ENCODE assay signal across 20 cellular contexts in genomic region chr16:75572859-75573542, GRCh38. TPM values are rescaled to one million over a fixed set of nuclear protein-coding genes. Genes with fewer than 3 reads are reported as not detected.
A peak's percentile ranks its signal among the peaks of the same experiment; 100 is the strongest.
DNase-seq lines count a peak whose midpoint lies in the region; ATAC-seq and TF ChIP-seq lines count a peak whose summit lies in the region.
"Had no signal": no experiment of that assay in that cellular context is flagged by ENCODE, and none has a peak within 500 bp of the region (broad histone marks: within the 10 kb centered on the region; RNA-seq: fewer than 3 reads in every experiment).

No MANE protein-coding gene starts in this region.

- no peak overlapping the region for H3K27ac ChIP-seq in CD8-positive, alpha-beta T cell (ENCODE audit: low read depth, low read length)

- POLR2A ChIA-PET in CD8-positive, alpha-beta T cell (lab: Charles Lee): interaction anchor here (0.7 kb wide), 1 partner anchor 48 kb away, joined by 3 read pairs; no protein-coding TSS in a partner anchor

- peaks cover 31% of the 10 kb centered on the region for H3K79me2 ChIP-seq in Loucy (ENCODE audit: insufficient read depth, low read length)

- no peaks in the 10 kb centered on the region for H3K9me2 ChIP-seq in Loucy (replicated peaks; ENCODE audit: low read depth, low read length)

- H3K27ac Mint-ChIP-seq in CD8-positive, alpha-beta T cell: peak overlapping the region; percentile 8

- H3K36me3 ChIP-seq in CD8-positive, alpha-beta T cell (ENCODE audit: insufficient read depth, low read length): peaks cover 50% of the 10 kb centered on the region
- H3K36me3 ChIP-seq in Loucy (ENCODE audit: insufficient read depth, low read length): peaks cover 60% of the 10 kb centered on the region; the same call in 1 of the 2 replicates

- no peak overlapping the region for H3K4me3 ChIP-seq in CD8-positive, alpha-beta T cell (ENCODE audit: low read depth, low read length)
- H3K4me3 ChIP-seq in Loucy (ENCODE audit: low read length, poor library complexity, severe bottlenecking): no peak overlapping the region

- H3K4me1 ChIP-seq in CD8-positive, alpha-beta T cell (ENCODE audit: insufficient read depth, low read length): no peaks in the 10 kb centered on the region
- peaks cover 25% of the 10 kb centered on the region for H3K4me1 ChIP-seq in Loucy (ENCODE audit: insufficient read depth, low read length, poor library complexity, severe bottlenecking)

- no peak for TF ChIP-seq CTCF in CD8-positive, alpha-beta T cell (IDR thresholded peaks at IDR 0.05)
- TF ChIP-seq CTCF in Loucy (conservative IDR thresholded peaks at IDR 0.05; ENCODE audit: low read length): no peak

- peaks cover 88% of the 10 kb centered on the region for H3K36me3 Mint-ChIP-seq in CD8-positive, alpha-beta T cell

- H3K9ac ChIP-seq in Loucy (ENCODE audit: low read depth, low read length, poor library complexity, severe bottlenecking): no peak overlapping the region

- no peaks in the 10 kb centered on the region for H3K27me3 Mint-ChIP-seq in CD8-positive, alpha-beta T cell (ENCODE audit: low read depth)
- H3K27me3 Mint-ChIP-seq: activated T-helper 17 cell treated with anti-CD3 and anti-CD28 coated beads, Interleukin-2, amount 50 U/mL, for 72 hours; naive thymus-derived CD4-positive, alpha-beta T cell had no signal

- H2AFZ ChIP-seq in Loucy (ENCODE audit: low read length): no peak overlapping the region

- H4K20me1 ChIP-seq in Loucy (ENCODE audit: insufficient read depth, low read length, poor library complexity, severe bottlenecking): peaks cover 13% of the 10 kb centered on the region

- no peak overlapping the region for H3K4me3 Mint-ChIP-seq in CD8-positive, alpha-beta T cell
- H3K4me3 Mint-ChIP-seq: activated T-helper 17 cell treated with anti-CD3 and anti-CD28 coated beads, Interleukin-2, amount 50 U/mL, for 72 hours; naive thymus-derived CD4-positive, alpha-beta T cell had no signal

- no peak for ATAC-seq in CD8-positive, alpha-beta T cell
- no peak for ATAC-seq in left colon
- ATAC-seq: activated T-helper 17 cell treated with anti-CD3 and anti-CD28 coated beads, Interleukin-2, amount 50 U/mL, for 72 hours; left cardiac atrium; naive thymus-derived CD4-positive, alpha-beta T cell had no signal

- no peaks in the 10 kb centered on the region for H3K9me3 ChIP-seq in CD8-positive, alpha-beta T cell (ENCODE audit: low read length)
- H3K9me3 ChIP-seq in Loucy (ENCODE audit: insufficient read depth, low read depth, low read length): no peaks in the 10 kb centered on the region

- H3K4me2 ChIP-seq in Loucy (ENCODE audit: low read depth, low read length, poor library complexity, severe bottlenecking): peak overlapping the region; percentile 17

- H3F3A ChIP-seq in Loucy (ENCODE audit: low read depth): no peaks in the 10 kb centered on the region

- no peaks in the 10 kb centered on the region for H3K9me3 Mint-ChIP-seq in CD8-positive, alpha-beta T cell
- H3K9me3 Mint-ChIP-seq: activated T-helper 17 cell treated with anti-CD3 and anti-CD28 coated beads, Interleukin-2, amount 50 U/mL, for 72 hours had no signal

- H3K4me1 Mint-ChIP-seq in CD8-positive, alpha-beta T cell (ENCODE audit: low read depth): peaks cover 53% of the 10 kb centered on the region

- no peaks in the 10 kb centered on the region for H3K27me3 ChIP-seq in CD8-positive, alpha-beta T cell (ENCODE audit: insufficient read depth, low read length)
- no peaks in the 10 kb centered on the region for H3K27me3 ChIP-seq in Loucy (ENCODE audit: insufficient read depth, low read length, poor library complexity, severe bottlenecking)

- intact Hi-C loops in CD8-positive, alpha-beta T cell (cut with DNase I, micrococcal nuclease): no loop called here
- intact Hi-C loops in left colon (cut with DNase I, micrococcal nuclease): no loop called here

- no peak for DNase-seq in CD8-positive, alpha-beta T cell
- peak; percentile 24 for DNase-seq in iris pigment epithelial cell (ENCODE audit: low read depth)
- no peak for DNase-seq in left colon
- DNase-seq in NCI-H526 (lab: John Stamatoyannopoulos, UW): no peak
- no peak for DNase-seq in NCI-H82 treated with DMSO at 0.1 percent for 48 hours (lab: John Stamatoyannopoulos, UW; ENCODE audit: unreplicated experiment)
- DNase-seq: activated CD4-positive, alpha-beta T cell treated with anti-CD3 and anti-CD28 coated beads for 4 hours; cortex of kidney; GDM1; glutamatergic neuron; left cardiac atrium; naive thymus-derived CD4-positive, alpha-beta T cell; NCI-H1105 treated with DMSO at 0.1 percent for 48 hours; NCI-H2081; NCI-H446; stimulated activated CD4-positive, alpha-beta T cell treated with anti-CD3 and anti-CD28 coated beads, Interleukin-2, amount 100 ng/mL, for 48 hours; stimulated activated naive CD4-positive, alpha-beta T cell treated with Interleukin-2 at 50 U/mL for 16 hours had no signal

- CTCF ChIA-PET in CD8-positive, alpha-beta T cell (lab: Charles Lee): interaction anchor here (1.0 to 1.2 kb wide), 2 partner anchors 50 to 55 kb away, joined by 3 read pairs; partner anchors contain the start of gene ADAT1

RNA-seq across cellular contexts. Expression of gene GABARAPL2, which starts 6.8 kb away (rescaled TPM):
- 10 to 100 TPM; 37.4 to 39.4 TPM for total RNA-seq in CD8-positive, alpha-beta T cell
- 100 to 1,000 TPM in 1 of 2 donors, 10 to 100 TPM in 1; 91.1 to 110 TPM for total RNA-seq in left colon

RNA-seq across cellular contexts. Expression of gene TMEM231, which starts 16.9 kb away (rescaled TPM):
- 1 to 10 TPM; 2.1 to 2.8 TPM for total RNA-seq in CD8-positive, alpha-beta T cell
- 1 to 10 TPM; 3.9 to 4.1 TPM for total RNA-seq in left colon

RNA-seq across cellular contexts. Expression of gene CHST5, which starts 37.1 kb away (rescaled TPM):
- not detected for total RNA-seq in CD8-positive, alpha-beta T cell
- total RNA-seq in left colon: 100 to 1,000 TPM; 115 to 116 TPM
- total RNA-seq: activated T-helper 17 cell treated with anti-CD3 and anti-CD28 coated beads, Interleukin-2, amount 50 U/mL, for 72 hours; mesenteric fat pad; naive thymus-derived CD4-positive, alpha-beta T cell; T-helper 1 cell treated with Interleukin-12 subunit alpha and Interleukin-12 subunit beta and Interleukin-4 antibody, amounts not matched to agents 30 ng/mL and 1 ng/mL, for 36 hours had no signal

RNA-seq across cellular contexts. Expression of gene ADAT1, which starts 50.1 kb away (rescaled TPM):
- total RNA-seq in CD8-positive, alpha-beta T cell: 10 to 100 TPM; 44.4 to 47.6 TPM
- 10 to 100 TPM; 35.9 to 37.5 TPM for total RNA-seq in left colon

Comparison
In these comparisons a context has a peak if more than half of its experiments do, and no peak if none do; other contexts are left out.
1. RNA of gene CHST5, which starts 37.1 kb away (total RNA-seq): 115 to 116 TPM in left colon; not detected in CD8-positive, alpha-beta T cell; every median in the first group is over 100 times any median in the second.